In the genomic region with DNA sequence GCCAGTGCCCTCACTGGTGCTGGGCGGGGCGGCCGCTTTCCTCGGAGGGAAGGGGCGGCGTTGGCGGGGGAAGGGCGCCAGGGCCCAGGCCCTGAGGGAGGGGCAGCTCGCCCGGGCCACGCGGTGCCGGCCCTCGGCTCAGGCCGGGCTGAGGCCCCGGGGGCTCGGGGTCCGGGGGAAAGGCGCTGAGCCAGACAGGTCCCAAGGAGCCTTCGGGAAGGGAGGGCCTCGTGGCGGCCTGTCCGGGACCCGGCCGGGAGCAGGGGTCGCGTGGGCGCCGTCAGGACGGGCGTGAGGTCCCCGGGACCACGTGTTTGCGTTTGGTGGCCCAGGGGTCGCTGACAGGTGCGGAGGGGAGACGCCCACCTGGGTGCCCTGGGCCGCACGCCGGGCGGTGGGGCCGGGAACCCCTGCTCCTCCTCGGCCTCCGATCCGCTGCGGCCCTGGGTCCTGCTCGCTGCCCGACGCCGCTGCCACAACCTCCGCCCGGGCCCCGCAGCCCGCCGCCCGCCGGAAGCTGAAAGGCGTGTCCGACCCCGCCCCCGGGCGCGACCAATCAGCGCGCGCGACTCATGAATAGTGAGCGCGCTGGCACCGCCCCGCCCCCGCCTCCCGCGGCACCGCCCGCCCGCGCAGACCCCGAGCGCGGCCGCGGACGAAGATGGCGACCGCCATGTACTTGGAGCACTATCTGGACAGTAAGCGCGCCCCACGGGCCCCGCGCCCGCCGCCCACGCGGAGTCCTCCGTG, we compare ENCODE assay signal across 8 cellular contexts. TPM values are rescaled to one million over a fixed set of nuclear protein-coding genes. Genes with fewer than 3 reads are reported as not detected.
DNase-seq lines count a peak whose midpoint lies in the region; ATAC-seq and TF ChIP-seq lines count a peak whose summit lies in the region.

TSS of gene ING5 (plus strand) at position 635 of the 750 bp plus-strand sequence. CDS start at position 662, 27 bp downstream.

- peaks cover 45% of the 10 kb centered on the region for H3K4me1 ChIP-seq in BLaER1

- H3K36me3 Mint-ChIP-seq in activated CD4-positive, alpha-beta T cell treated with anti-CD3 and anti-CD28 coated beads, Interleukin-2, amount 10 ng/mL, durations not matched to agents 7 days and 5 days (ENCODE audit: low read depth): peaks cover 18% of the 10 kb centered on the region

- H3K4me3 Mint-ChIP-seq in activated CD4-positive, alpha-beta T cell treated with anti-CD3 and anti-CD28 coated beads, Interleukin-2, amount 10 ng/mL, durations not matched to agents 7 days and 5 days: peak within 1 kb of the TSS; percentile 86

- H3K27me3 ChIP-seq in BLaER1: no peaks in the 10 kb centered on the region

- H3K27me3 Mint-ChIP-seq in activated CD4-positive, alpha-beta T cell treated with anti-CD3 and anti-CD28 coated beads, Interleukin-2, amount 10 ng/mL, durations not matched to agents 7 days and 5 days: no peaks in the 10 kb centered on the region

- peak within 1 kb of the TSS; percentile 95 for H3K27ac ChIP-seq in BLaER1
- H3K27ac ChIP-seq in coronary artery: peak within 1 kb of the TSS; percentile 73 to 99

- POLR2A ChIA-PET in activated CD4-positive, alpha-beta T cell treated with anti-CD3 and anti-CD28 coated beads, Interleukin-2, amount 10 ng/mL, durations not matched to agents 7 days and 5 days (lab: Charles Lee): interaction anchor here (0.6 to 1.4 kb wide), 3 partner anchors 10 to 165 kb away, joined by 3 to 4 read pairs (median 3); partner anchors contain the start of gene D2HGDH

- CTCF ChIA-PET in activated CD4-positive, alpha-beta T cell treated with anti-CD3 and anti-CD28 coated beads, Interleukin-2, amount 10 ng/mL, durations not matched to agents 7 days and 5 days (lab: Charles Lee): interaction anchor here (0.7 to 6.0 kb wide), 11 partner anchors 11 to 178 kb away, joined by 3 to 37 read pairs (median 3); partner anchors contain the start of genes D2HGDH and DTYMK

- H3K4me3 ChIP-seq in BLaER1 (peak within 1 kb of the TSS; percentile 71), coronary artery (peak within 1 kb of the TSS; percentile 94)

- H4K20me1 ChIP-seq in BLaER1: peaks cover 15% of the 10 kb centered on the region

- peak; percentile 94 for DNase-seq in NCI-H748 (lab: John Stamatoyannopoulos, UW; ENCODE audit: unreplicated experiment)
- peak; percentile 95 for DNase-seq in activated CD4-positive, alpha-beta T cell treated with anti-CD3 and anti-CD28 coated beads, Interleukin-2, amount 10 ng/mL, durations not matched to agents 7 days and 5 days
- peak; percentile 95 for DNase-seq in coronary artery (ENCODE audit: low spot score)
- peak; percentile 98 for DNase-seq in left lobe of liver (ENCODE audit: low spot score)
- DNase-seq in stimulated activated CD4-positive, alpha-beta T cell treated with anti-CD3 and anti-CD28 coated beads, Interleukin-2, amount 100 ng/mL, for 24 hours: peak; percentile 99

- H3K9ac ChIP-seq in BLaER1: peak within 1 kb of the TSS; percentile 91

- H3K27ac Mint-ChIP-seq in activated CD4-positive, alpha-beta T cell treated with anti-CD3 and anti-CD28 coated beads, Interleukin-2, amount 10 ng/mL, durations not matched to agents 7 days and 5 days: peak within 1 kb of the TSS; percentile 96

- H3K9me3 Mint-ChIP-seq in activated CD4-positive, alpha-beta T cell treated with anti-CD3 and anti-CD28 coated beads, Interleukin-2, amount 10 ng/mL, durations not matched to agents 7 days and 5 days: peaks cover 5% of the 10 kb centered on the region

- H3K4me2 ChIP-seq in BLaER1: peak within 1 kb of the TSS; percentile 99

- no peak for TF ChIP-seq CTCF in coronary artery (IDR thresholded peaks at IDR 0.05)

- ATAC-seq in GM19328 (IDR thresholded peaks at IDR 0.05; ENCODE audit: unreplicated experiment): peak; percentile 48
- peak; percentile 48 for ATAC-seq in HG03460 (IDR thresholded peaks at IDR 0.05; ENCODE audit: unreplicated experiment)
- ATAC-seq in left lobe of liver: peak; percentile 82

- H3K36me3 ChIP-seq in BLaER1: peaks cover 30% of the 10 kb centered on the region

- H3K9me3 ChIP-seq in BLaER1: peaks cover 12% of the 10 kb centered on the region

- H3K4me1 Mint-ChIP-seq in activated CD4-positive, alpha-beta T cell treated with anti-CD3 and anti-CD28 coated beads, Interleukin-2, amount 10 ng/mL, durations not matched to agents 7 days and 5 days: peaks cover 25% of the 10 kb centered on the region

RNA-seq across cellular contexts. Expression of gene ING5, which starts in this region (rescaled TPM):
- 10 to 100 TPM; 39.9 to 45.4 TPM for total RNA-seq in activated CD4-positive, alpha-beta T cell treated with anti-CD3 and anti-CD28 coated beads, Interleukin-2, amount 10 ng/mL, durations not matched to agents 7 days and 5 days
- 20.7 TPM for total RNA-seq in left lobe of liver

Comparison
In these comparisons a context has a peak if more than half of its experiments do, and no peak if none do; other contexts are left out.
1. Peak in every context shown above with its lines: DNase-seq, ATAC-seq, H3K4me3 ChIP-seq and H3K27ac ChIP-seq.